In the genomic region with DNA sequence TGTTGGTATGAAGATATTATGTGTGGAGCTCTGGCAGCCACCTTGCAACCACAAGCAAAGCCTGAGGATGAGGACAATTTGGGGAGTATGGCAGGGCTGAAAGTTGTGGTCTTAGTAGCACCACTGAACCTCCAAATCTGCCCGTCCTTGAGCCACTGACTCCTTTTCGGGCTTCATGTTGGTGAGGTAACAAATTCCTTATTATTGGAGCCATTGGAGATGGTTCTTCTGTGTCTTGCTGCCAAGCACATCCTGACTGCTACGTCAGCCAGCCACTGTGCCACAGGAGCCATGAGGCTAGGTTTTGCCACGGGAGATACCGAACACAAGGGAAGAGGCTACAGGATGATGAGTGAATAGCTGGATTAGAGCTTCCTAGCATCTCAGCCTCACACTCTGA, we compare ENCODE assay signal across 24 cellular contexts.
"Had no signal": no experiment of that assay in that cellular context is flagged by ENCODE, and none has a peak within 500 bp of the region (broad histone marks: within the 10 kb centered on the region; RNA-seq: fewer than 3 reads in every experiment).

No MANE protein-coding gene starts in this region.

- H3K4me2 ChIP-seq: neural progenitor cell had no signal

- ATAC-seq: effector memory CD8-positive, alpha-beta T cell; left lobe of liver; naive thymus-derived CD4-positive, alpha-beta T cell; stimulated activated naive CD8-positive, alpha-beta T cell treated with anti-CD3 and anti-CD28 coated beads, Interleukin-15, amount 100 ng/mL, for 72 hours had no signal

- H3K9ac ChIP-seq: neural progenitor cell had no signal

- H3K27ac ChIP-seq: colonic mucosa, neural progenitor cell, prostate gland, right atrium auricular region, suprapubic skin, transverse colon had no signal

- H3K9me3 ChIP-seq: colonic mucosa, prostate gland, right atrium auricular region, suprapubic skin, transverse colon had no signal

- H3K4me3 Mint-ChIP-seq: dendritic cell treated with granulocyte-macrophage colony-stimulating factor and Interleukin-4, amounts not matched to agents 40 ng/mL and 50 ng/mL, for 4 days; effector memory CD8-positive, alpha-beta T cell; memory B cell; naive thymus-derived CD4-positive, alpha-beta T cell; nephron; neural progenitor cell; stimulated activated naive CD8-positive, alpha-beta T cell treated with anti-CD3 and anti-CD28 coated beads, Interleukin-15, amount 100 ng/mL, for 72 hours had no signal

- H3K4me3 ChIP-seq: colonic mucosa, lung, neural progenitor cell, prostate gland, right atrium auricular region, skin epidermis, suprapubic skin, transverse colon had no signal

- H2AFZ ChIP-seq: neural progenitor cell had no signal

- H3K9me3 Mint-ChIP-seq: dendritic cell treated with granulocyte-macrophage colony-stimulating factor and Interleukin-4, amounts not matched to agents 40 ng/mL and 50 ng/mL, for 4 days; effector memory CD8-positive, alpha-beta T cell; memory B cell; nephron; stimulated activated naive CD8-positive, alpha-beta T cell treated with anti-CD3 and anti-CD28 coated beads, Interleukin-15, amount 100 ng/mL, for 72 hours had no signal

- H3K36me3 ChIP-seq: colonic mucosa, neural progenitor cell, prostate gland, right atrium auricular region, suprapubic skin, transverse colon had no signal

- H3K4me1 ChIP-seq: colonic mucosa, prostate gland, right atrium auricular region, transverse colon had no signal

- DNase-seq: caudate nucleus; colonic mucosa; effector memory CD8-positive, alpha-beta T cell; erythroblast; kidney; midbrain; naive thymus-derived CD4-positive, alpha-beta T cell; stimulated activated CD4-positive, alpha-beta T cell treated with anti-CD3 and anti-CD28 coated beads, Interleukin-12 subunit alpha, Interleukin-12 subunit beta, amount 100 ng/mL, for 4 hours; stimulated activated CD4-positive, alpha-beta T cell treated with anti-CD3 and anti-CD28 coated beads, Interleukin-1b, Interleukin-23, amount 100 ng/mL, for 48 hours; stimulated activated CD4-positive, alpha-beta T cell treated with anti-CD3 and anti-CD28 coated beads, Interleukin-4, amount 100 ng/mL, for 1 hour; stimulated activated CD8-positive, alpha-beta memory T cell treated with anti-CD3 and anti-CD28 coated beads, Interleukin-4, amount 100 ng/mL, for 48 hours; stimulated activated naive CD4-positive, alpha-beta T cell; stimulated activated naive CD8-positive, alpha-beta T cell treated with anti-CD3 and anti-CD28 coated beads, Interleukin-15, amount 100 ng/mL, for 72 hours; transverse colon had no signal

- H3K27ac Mint-ChIP-seq: dendritic cell treated with granulocyte-macrophage colony-stimulating factor and Interleukin-4, amounts not matched to agents 40 ng/mL and 50 ng/mL, for 4 days; effector memory CD8-positive, alpha-beta T cell; memory B cell; naive thymus-derived CD4-positive, alpha-beta T cell; nephron; neural progenitor cell had no signal

- H3K36me3 Mint-ChIP-seq: memory B cell; naive thymus-derived CD4-positive, alpha-beta T cell; neural progenitor cell had no signal

- H3K4me1 Mint-ChIP-seq: memory B cell; naive thymus-derived CD4-positive, alpha-beta T cell; stimulated activated naive CD8-positive, alpha-beta T cell treated with anti-CD3 and anti-CD28 coated beads, Interleukin-15, amount 100 ng/mL, for 72 hours had no signal

- H3K27me3 ChIP-seq: colonic mucosa, right atrium auricular region had no signal
